32 cellular contexts compared by ENCODE assay signal in the genomic region with DNA sequence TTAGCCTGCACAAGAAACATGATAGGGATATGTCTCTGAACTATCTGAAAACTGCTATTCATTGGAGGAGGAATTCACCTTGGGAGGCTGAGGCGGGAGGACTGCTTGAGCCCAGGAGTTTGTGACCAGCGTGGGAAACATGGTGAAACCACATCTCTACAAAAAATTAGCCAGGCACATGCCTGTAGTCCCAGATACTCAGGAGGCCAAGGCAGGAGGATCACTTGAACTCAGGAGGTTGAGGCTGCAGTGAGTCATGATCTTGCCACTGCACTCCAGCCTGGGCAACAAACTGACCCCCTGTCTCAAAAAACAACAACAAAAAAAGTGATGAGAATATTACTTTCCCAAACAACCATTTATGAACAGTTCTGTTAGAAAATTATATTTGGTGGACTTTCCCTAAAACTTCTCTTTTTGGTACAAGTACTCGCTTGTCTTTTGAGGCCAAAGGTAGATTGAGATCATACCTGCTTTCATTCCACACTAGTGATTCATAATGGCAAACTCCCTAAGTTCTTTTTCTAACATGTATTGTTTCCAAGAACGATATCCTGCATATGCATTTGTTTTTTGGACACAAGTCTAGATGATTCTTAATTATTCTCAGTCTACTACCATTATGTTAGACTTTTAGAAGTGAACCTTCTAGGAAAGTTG.
"Had no signal": no experiment of that assay in that cellular context is flagged by ENCODE, and none has a peak within 500 bp of the region (broad histone marks: within the 10 kb centered on the region; RNA-seq: fewer than 3 reads in every experiment).

No MANE protein-coding gene starts in this region.

- H3K4me3 Mint-ChIP-seq: activated CD4-positive, alpha-beta memory T cell treated with anti-CD3 and anti-CD28 coated beads, Interleukin-2, amount 10 ng/mL, durations not matched to agents 7 days and 5 days; activated CD4-positive, alpha-beta T cell treated with anti-CD3 and anti-CD28 coated beads, Interleukin-2, amount 10 ng/mL, durations not matched to agents 7 days and 5 days; activated naive CD8-positive, alpha-beta T cell; activated T-cell treated with anti-CD3 and anti-CD28 coated beads, Interleukin-2, amount 50 U/mL, for 4 hours; effector memory CD8-positive, alpha-beta T cell; memory B cell; naive thymus-derived CD8-positive, alpha-beta T cell; neural crest cell; stimulated activated memory B cell treated with anti-CD40 and anti-IgM and Interleukin-4, amounts not matched to agents 10 μg/mL and 1 μg/mL and 100 μg/mL, for 72 hours; T-helper 17 cell had no signal

- H3K9me3 Mint-ChIP-seq: activated CD4-positive, alpha-beta memory T cell treated with anti-CD3 and anti-CD28 coated beads, Interleukin-2, amount 10 ng/mL, durations not matched to agents 7 days and 5 days; activated CD4-positive, alpha-beta T cell treated with anti-CD3 and anti-CD28 coated beads, Interleukin-2, amount 10 ng/mL, durations not matched to agents 7 days and 5 days; activated T-cell treated with anti-CD3 and anti-CD28 coated beads, Interleukin-2, amount 50 U/mL, for 4 hours; activated T-helper 2 cell treated with anti-CD3 and anti-CD28 coated beads, Interferon-gamma antibody, Interleukin-2, Interleukin-4, amounts not matched to agents 10 μg/mL and 5 μg/mL and 100 μg/mL, durations not matched to agents 14 hours and 24 hours and 36 hours; effector memory CD8-positive, alpha-beta T cell; memory B cell; naive thymus-derived CD8-positive, alpha-beta T cell; neural crest cell; stimulated activated memory B cell treated with anti-CD40 and anti-IgM and Interleukin-4, amounts not matched to agents 10 μg/mL and 1 μg/mL and 100 μg/mL, for 72 hours had no signal

- H3K4me1 ChIP-seq: body of pancreas, pancreas, prostate gland, sigmoid colon, stomach, thyroid gland, upper lobe of right lung had no signal

- ATAC-seq: activated T-cell treated with anti-CD3 and anti-CD28 coated beads, Interleukin-2, amount 50 U/mL, for 4 hours; body of pancreas; effector memory CD8-positive, alpha-beta T cell; esophagus mucosa; naive thymus-derived CD8-positive, alpha-beta T cell; pancreas; stimulated activated memory B cell treated with anti-CD40 and anti-IgM and Interleukin-4, amounts not matched to agents 10 μg/mL and 1 μg/mL and 100 μg/mL, for 72 hours; T-helper 17 cell; upper lobe of right lung had no signal

- H3K4me3 ChIP-seq: body of pancreas, coronary artery, dorsolateral prefrontal cortex, pancreas, prostate gland, sigmoid colon, stomach, thyroid gland, upper lobe of right lung had no signal

- DNase-seq: activated CD4-positive, alpha-beta memory T cell treated with anti-CD3 and anti-CD28 coated beads, Interleukin-2, amount 10 ng/mL, durations not matched to agents 7 days and 5 days; activated CD4-positive, alpha-beta T cell treated with anti-CD3 and anti-CD28 coated beads for 1 hour; activated CD4-positive, alpha-beta T cell treated with anti-CD3 and anti-CD28 coated beads, Interleukin-2, amount 10 ng/mL, durations not matched to agents 7 days and 5 days; activated T-cell treated with anti-CD3 and anti-CD28 coated beads, Interleukin-2, amount 50 U/mL, for 4 hours; anterior cingulate cortex; body of pancreas; dorsolateral prefrontal cortex; effector memory CD8-positive, alpha-beta T cell; foreskin melanocyte; kidney; midbrain; naive thymus-derived CD8-positive, alpha-beta T cell; nucleus accumbens; pancreas; sigmoid colon; small intestine; stimulated activated CD4-positive, alpha-beta T cell treated with anti-CD3 and anti-CD28 coated beads, Interleukin-1b, Interleukin-23, amount 100 ng/mL, for 48 hours; stimulated activated CD4-positive, alpha-beta T cell treated with anti-CD3 and anti-CD28 coated beads, Interleukin-4, amount 100 ng/mL, for 4 hours; stimulated activated CD8-positive, alpha-beta memory T cell treated with anti-CD3 and anti-CD28 coated beads, Interleukin-4, amount 100 ng/mL, for 48 hours; stomach; T-helper 17 cell; T1000; thyroid gland; upper lobe of right lung had no signal

- H3K9me3 ChIP-seq: body of pancreas, pancreas, prostate gland, sigmoid colon, stomach, thyroid gland, upper lobe of right lung had no signal

- H3K27ac ChIP-seq: body of pancreas, coronary artery, dorsolateral prefrontal cortex, pancreas, prostate gland, sigmoid colon, stomach, thyroid gland, upper lobe of right lung had no signal

- H3K27ac Mint-ChIP-seq: activated CD4-positive, alpha-beta memory T cell treated with anti-CD3 and anti-CD28 coated beads, Interleukin-2, amount 10 ng/mL, durations not matched to agents 7 days and 5 days; activated CD4-positive, alpha-beta T cell treated with anti-CD3 and anti-CD28 coated beads, Interleukin-2, amount 10 ng/mL, durations not matched to agents 7 days and 5 days; activated naive CD8-positive, alpha-beta T cell; activated T-helper 2 cell treated with anti-CD3 and anti-CD28 coated beads, Interferon-gamma antibody, Interleukin-2, Interleukin-4, amounts not matched to agents 10 μg/mL and 5 μg/mL and 100 μg/mL, durations not matched to agents 14 hours and 24 hours and 36 hours; effector memory CD8-positive, alpha-beta T cell; memory B cell; naive thymus-derived CD8-positive, alpha-beta T cell; stimulated activated memory B cell treated with anti-CD40 and anti-IgM and Interleukin-4, amounts not matched to agents 10 μg/mL and 1 μg/mL and 100 μg/mL, for 72 hours; T-helper 17 cell had no signal

- H3K27me3 ChIP-seq: body of pancreas, dorsolateral prefrontal cortex, pancreas, sigmoid colon, stomach, thyroid gland, upper lobe of right lung had no signal

- H3K4me1 Mint-ChIP-seq: activated CD4-positive, alpha-beta memory T cell treated with anti-CD3 and anti-CD28 coated beads, Interleukin-2, amount 10 ng/mL, durations not matched to agents 7 days and 5 days; activated CD4-positive, alpha-beta T cell treated with anti-CD3 and anti-CD28 coated beads, Interleukin-2, amount 10 ng/mL, durations not matched to agents 7 days and 5 days; memory B cell; stimulated activated memory B cell treated with anti-CD40 and anti-IgM and Interleukin-4, amounts not matched to agents 10 μg/mL and 1 μg/mL and 100 μg/mL, for 72 hours; T-helper 17 cell had no signal

- FAIRE-seq: kidney, pancreas had no signal

- H3K36me3 ChIP-seq: prostate gland had no signal

- H3K27me3 Mint-ChIP-seq: activated CD4-positive, alpha-beta memory T cell treated with anti-CD3 and anti-CD28 coated beads, Interleukin-2, amount 10 ng/mL, durations not matched to agents 7 days and 5 days; activated CD4-positive, alpha-beta T cell treated with anti-CD3 and anti-CD28 coated beads, Interleukin-2, amount 10 ng/mL, durations not matched to agents 7 days and 5 days; activated naive CD8-positive, alpha-beta T cell; effector memory CD8-positive, alpha-beta T cell; memory B cell; naive thymus-derived CD8-positive, alpha-beta T cell; stimulated activated memory B cell treated with anti-CD40 and anti-IgM and Interleukin-4, amounts not matched to agents 10 μg/mL and 1 μg/mL and 100 μg/mL, for 72 hours; T-helper 17 cell had no signal
